8 cellular contexts compared by ENCODE assay signal in the genomic region with DNA sequence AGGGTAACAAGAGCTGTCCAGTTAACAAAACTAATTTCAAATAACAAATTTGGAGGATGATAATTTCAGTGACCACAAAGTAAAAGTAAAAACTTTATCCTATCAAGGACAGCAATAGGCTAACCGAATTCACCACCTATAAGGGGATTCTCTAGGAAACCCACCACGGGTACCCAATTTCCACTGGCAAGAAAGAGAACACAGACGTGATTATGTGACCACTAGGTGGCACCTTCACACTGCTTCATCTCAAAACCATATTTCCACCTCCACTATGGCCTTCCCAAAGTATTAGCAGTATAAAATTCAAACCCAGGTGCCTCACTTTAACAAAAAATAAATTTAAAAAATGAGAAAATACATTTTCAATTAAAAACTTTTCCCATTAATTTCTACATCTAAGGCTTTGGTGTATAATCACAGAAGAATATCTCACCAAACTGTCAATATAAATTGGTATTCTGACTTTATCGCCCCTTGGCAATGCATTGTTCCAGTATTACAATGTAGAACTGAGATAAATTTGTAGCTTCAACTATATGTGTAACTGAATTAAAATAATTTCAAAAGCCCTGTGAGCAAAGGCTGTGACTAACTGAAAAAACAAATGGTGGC.
DNase-seq lines count a peak whose midpoint lies in the region; ATAC-seq and TF ChIP-seq lines count a peak whose summit lies in the region.

No MANE protein-coding gene starts in this region.

- H3K27ac ChIP-seq in DOHH2 (ENCODE audit: low read depth, low read length) (no peak overlapping the region), OCI-LY3 (ENCODE audit: low read length) (no peak overlapping the region), iPS DF 6.9 (ENCODE audit: low read length) (no peak overlapping the region)

- H3K79me2 ChIP-seq in DOHH2 (ENCODE audit: control insufficient read depth, low read length) (no peaks in the 10 kb centered on the region), OCI-LY3 (ENCODE audit: low read length) (no peaks in the 10 kb centered on the region)

- no peaks in the 10 kb centered on the region for H3F3A ChIP-seq in DOHH2 (ENCODE audit: control insufficient read depth, insufficient read depth)

- H3K4me3 ChIP-seq in DOHH2 (ENCODE audit: low read length) (no peak overlapping the region), OCI-LY3 (ENCODE audit: low read length) (no peak overlapping the region), iPS DF 6.9 (ENCODE audit: low read length) (no peak overlapping the region)

- H3K36me3 ChIP-seq in DOHH2 (ENCODE audit: control insufficient read depth, low read length), result no peaks in the 10 kb centered on the region
- no peaks in the 10 kb centered on the region for H3K36me3 ChIP-seq in OCI-LY3 (replicated peaks; ENCODE audit: low read depth, low read length)
- no peaks in the 10 kb centered on the region for H3K36me3 ChIP-seq in iPS DF 6.9 (ENCODE audit: control insufficient read depth, insufficient read depth, low read length)

- no peaks in the 10 kb centered on the region for H4K20me1 ChIP-seq in DOHH2 (ENCODE audit: control insufficient read depth, insufficient read depth, low read depth, low read length)
- no peaks in the 10 kb centered on the region for H4K20me1 ChIP-seq in OCI-LY3 (ENCODE audit: insufficient read depth, low read length)

- H3K9me3 ChIP-seq in DOHH2 (ENCODE audit: control insufficient read depth, insufficient read depth, low read length) (no peaks in the 10 kb centered on the region), OCI-LY3 (ENCODE audit: insufficient read depth, low read length) (no peaks in the 10 kb centered on the region), iPS DF 6.9 (ENCODE audit: control insufficient read depth, insufficient read depth, low read length) (no peaks in the 10 kb centered on the region)

- H3K9ac ChIP-seq in OCI-LY3 (ENCODE audit: low read length), result no peak overlapping the region

- WGBS in iPS DF 6.9 (ENCODE audit: insufficient coverage, insufficient read length), result no CpG with 5 or more reads among the region's 4 CpGs

- H2AFZ ChIP-seq in OCI-LY3 (ENCODE audit: low read depth, low read length), result no peak overlapping the region

- H3K9me2 ChIP-seq in DOHH2 (replicated peaks; ENCODE audit: control insufficient read depth, low read length), result no peaks in the 10 kb centered on the region

- H3K27me3 ChIP-seq in DOHH2 (ENCODE audit: control insufficient read depth, low read length) (peaks cover 18% of the 10 kb centered on the region), OCI-LY3 (ENCODE audit: low read depth, low read length) (no peaks in the 10 kb centered on the region), iPS DF 6.9 (ENCODE audit: control insufficient read depth, insufficient read depth, low read length) (no peaks in the 10 kb centered on the region)

- H3K4me2 ChIP-seq in DOHH2 (ENCODE audit: low read length), result no peak overlapping the region
- no peak overlapping the region for H3K4me2 ChIP-seq in OCI-LY3 (ENCODE audit: low read length)

- H3K4me1 ChIP-seq in DOHH2 (ENCODE audit: control insufficient read depth, low read length) (no peaks in the 10 kb centered on the region), OCI-LY3 (ENCODE audit: low read length) (peaks cover 22% of the 10 kb centered on the region), iPS DF 6.9 (ENCODE audit: control insufficient read depth, insufficient read depth, low read length) (no peaks in the 10 kb centered on the region)

- ATAC-seq in HG02642 (IDR thresholded peaks at IDR 0.05; ENCODE audit: poor library complexity, unreplicated experiment) (peak; percentile 45), HG03025 (IDR thresholded peaks at IDR 0.05; ENCODE audit: low FRiP score, unreplicated experiment) (no peak)

- TF ChIP-seq CTCF in DOHH2 (IDR thresholded peaks at IDR 0.05; ENCODE audit: low read depth, low read length, poor library complexity, severe bottlenecking) (peak; percentile 68), OCI-LY3 (IDR thresholded peaks at IDR 0.05; ENCODE audit: low read depth, low read length) (peak; percentile 84)

- DNase-seq in astrocyte of the hippocampus (ENCODE audit: low read depth, low spot score), result peak; percentile 81
- DNase-seq in iPS DF 6.9 (ENCODE audit: low read depth, low spot score), result peak; percentile 52
- DNase-seq in stimulated activated CD4-positive, alpha-beta T cell treated with anti-CD3 and anti-CD28 coated beads, Interleukin-2, amount 100 ng/mL, for 24 hours, result peak; percentile 13 to 43
- no peak for DNase-seq in NCI-H128 (lab: John Stamatoyannopoulos, UW; ENCODE audit: unreplicated experiment)
